In the genomic region with DNA sequence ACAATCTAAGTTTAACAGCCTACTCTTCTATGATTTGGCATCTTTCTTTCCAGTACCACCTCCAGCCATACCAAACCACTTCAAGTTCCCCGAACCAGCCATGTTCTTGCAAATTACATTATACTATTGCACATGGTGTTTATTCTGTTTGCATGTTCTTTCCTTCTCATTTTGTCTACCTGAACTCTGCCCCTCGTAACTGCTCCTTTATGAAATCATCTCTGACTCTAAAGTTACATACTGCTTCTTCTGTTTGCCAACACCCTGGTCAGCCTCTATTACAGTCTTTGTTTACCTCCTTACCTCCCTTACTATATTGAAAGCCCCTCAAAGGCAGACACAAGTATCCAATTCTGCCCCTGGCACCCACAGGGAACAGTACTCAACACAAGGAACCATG, we compare ENCODE assay signal across 20 cellular contexts. TPM values are rescaled to one million over a fixed set of nuclear protein-coding genes. Genes with fewer than 3 reads are reported as not detected.
DNase-seq lines count a peak whose midpoint lies in the region; ATAC-seq and TF ChIP-seq lines count a peak whose summit lies in the region.
"Had no signal": no experiment of that assay in that cellular context is flagged by ENCODE, and none has a peak within 500 bp of the region (broad histone marks: within the 10 kb centered on the region; RNA-seq: fewer than 3 reads in every experiment).

No MANE protein-coding gene starts in this region.

- 89 to 91% methylated on average over 2 of the region's 2 CpGs for WGBS in thyroid gland, 2 donors
- WGBS in body of pancreas, 2 donors, result 91 to 93% methylated on average over 2 of the region's 2 CpGs

- H2AFZ ChIP-seq in Loucy (ENCODE audit: low read length), result no peak overlapping the region

- H3K4me3 ChIP-seq in Loucy (ENCODE audit: low read length, poor library complexity, severe bottlenecking) (no peak overlapping the region), mucosa of rectum (ENCODE audit: low read length in 2 of 2) (peak overlapping the region in 1 of 2 donors; percentile 32), thyroid gland (replicated peaks in 1 of 3) (no peak overlapping the region), left lung (no peak overlapping the region), body of pancreas (no peak overlapping the region)
- H3K4me3 ChIP-seq: esophagus squamous epithelium, pancreas, SJCRH30 had no signal

- H3K27ac Mint-ChIP-seq in central memory CD8-positive, alpha-beta T cell (ENCODE audit: low read depth), result peak overlapping the region; percentile 14
- H3K27ac Mint-ChIP-seq: activated naive CD4-positive, alpha-beta T cell treated with anti-CD3 and anti-CD28 coated beads for 36 hours had no signal

- TF ChIP-seq CTCF in Loucy (conservative IDR thresholded peaks at IDR 0.05; ENCODE audit: low read length) (no peak), thyroid gland (IDR thresholded peaks at IDR 0.05) (no peak), left lung (IDR thresholded peaks at IDR 0.05) (no peak), body of pancreas (IDR thresholded peaks at IDR 0.05) (no peak)

- no peaks in the 10 kb centered on the region for H3K9me3 Mint-ChIP-seq in central memory CD8-positive, alpha-beta T cell

- H3K27me3 Mint-ChIP-seq in central memory CD8-positive, alpha-beta T cell, result no peaks in the 10 kb centered on the region

- DNase-seq in central memory CD8-positive, alpha-beta T cell (ENCODE audit: low spot score in 2 of 2), result no peak
- DNase-seq in thyroid gland (no peak), left lung (no peak), medulla oblongata (ENCODE audit: extremely low spot score) (no peak), body of pancreas (no peak)
- DNase-seq: activated naive CD4-positive, alpha-beta T cell treated with anti-CD3 and anti-CD28 coated beads for 36 hours; anterior cingulate cortex; cerebellar nuclear complex; DMS79 treated with DMSO at 0.1 percent for 48 hours; effector memory CD4-positive, alpha-beta T cell; esophagus squamous epithelium; GOT3; NCI-H187; pancreas; PC-3; SJCRH30; T-helper 1 cell had no signal

- no peaks in the 10 kb centered on the region for H3F3A ChIP-seq in Loucy (ENCODE audit: low read depth)

- H3K4me1 Mint-ChIP-seq in central memory CD8-positive, alpha-beta T cell, result peaks cover 65% of the 10 kb centered on the region

- no peaks in the 10 kb centered on the region for H3K9me3 ChIP-seq in Loucy (ENCODE audit: insufficient read depth, low read depth, low read length)
- no peaks in the 10 kb centered on the region for H3K9me3 ChIP-seq in mucosa of rectum (ENCODE audit: control insufficient read depth in 2 of 2, low read length in 2 of 2)
- H3K9me3 ChIP-seq in thyroid gland, result no peaks in the 10 kb centered on the region
- H3K9me3 ChIP-seq in left lung, result no peaks in the 10 kb centered on the region
- H3K9me3 ChIP-seq in body of pancreas, result no peaks in the 10 kb centered on the region
- H3K9me3 ChIP-seq: esophagus squamous epithelium, pancreas, SJCRH30 had no signal

- H3K4me2 ChIP-seq in Loucy (ENCODE audit: low read depth, low read length, poor library complexity, severe bottlenecking), result peak overlapping the region; percentile 3
- H3K4me2 ChIP-seq: KMS-11 had no signal

- no peak overlapping the region for H3K4me3 Mint-ChIP-seq in central memory CD8-positive, alpha-beta T cell
- H3K4me3 Mint-ChIP-seq: activated naive CD4-positive, alpha-beta T cell treated with anti-CD3 and anti-CD28 coated beads for 36 hours had no signal

- no peaks in the 10 kb centered on the region for H3K36me3 ChIP-seq in Loucy (ENCODE audit: insufficient read depth, low read length)
- no peaks in the 10 kb centered on the region for H3K36me3 ChIP-seq in mucosa of rectum (ENCODE audit: control insufficient read depth in 2 of 2, insufficient read depth in 2 of 2, low read length in 2 of 2)
- H3K36me3 ChIP-seq in thyroid gland, result no peaks in the 10 kb centered on the region
- peaks cover 0 to 11% of the 10 kb centered on the region in 2 donors for H3K36me3 ChIP-seq in left lung
- no peaks in the 10 kb centered on the region for H3K36me3 ChIP-seq in body of pancreas (replicated peaks in 1 of 2; ENCODE audit: insufficient read depth in 1 of 2, low read depth in 2 of 2)
- H3K36me3 ChIP-seq: pancreas had no signal

- H3K9me2 ChIP-seq in Loucy (replicated peaks; ENCODE audit: low read depth, low read length), result no peaks in the 10 kb centered on the region

- H4K20me1 ChIP-seq in Loucy (ENCODE audit: insufficient read depth, low read length, poor library complexity, severe bottlenecking), result peaks cover 59% of the 10 kb centered on the region

- intact Hi-C loops in thyroid gland (cut with DNase I) (no loop called here), left lung (cut with DNase I) (no loop called here), body of pancreas (cut with DNase I) (no loop called here)

- no peak overlapping the region for H3K9ac ChIP-seq in Loucy (ENCODE audit: low read depth, low read length, poor library complexity, severe bottlenecking)
- H3K9ac ChIP-seq in mucosa of rectum (ENCODE audit: low read depth in 1 of 2, low read length in 2 of 2), result peak overlapping the region in 1 of 2 donors; percentile 42
- H3K9ac ChIP-seq: KMS-11 had no signal

- H3K27ac ChIP-seq in mucosa of rectum (ENCODE audit: low read depth in 2 of 2, low read length in 2 of 2) (peak overlapping the region; percentile 43 to 73), thyroid gland (peak overlapping the region in 2 of 3 donors; percentile 0 to 36), left lung (no peak overlapping the region), body of pancreas (no peak overlapping the region)
- H3K27ac ChIP-seq: KMS-11, SJCRH30 had no signal

- H3K4me1 ChIP-seq in Loucy (ENCODE audit: insufficient read depth, low read length, poor library complexity, severe bottlenecking) (peaks cover 19% of the 10 kb centered on the region), mucosa of rectum (ENCODE audit: control insufficient read depth in 2 of 2, insufficient read depth in 2 of 2, low read length in 2 of 2) (peaks cover 13 to 19% of the 10 kb centered on the region in 2 donors), thyroid gland (peaks cover 44 to 46% of the 10 kb centered on the region in 2 donors), left lung (peaks cover 0 to 46% of the 10 kb centered on the region in 2 donors), body of pancreas (peaks cover 42% of the 10 kb centered on the region)
- H3K4me1 ChIP-seq: SJCRH30 had no signal

- H3K27me3 ChIP-seq in Loucy (ENCODE audit: insufficient read depth, low read length, poor library complexity, severe bottlenecking), result no peaks in the 10 kb centered on the region
- H3K27me3 ChIP-seq in mucosa of rectum (ENCODE audit: control insufficient read depth in 2 of 2, insufficient read depth in 2 of 2, low read length in 2 of 2), result no peaks in the 10 kb centered on the region
- H3K27me3 ChIP-seq in thyroid gland, result no peaks in the 10 kb centered on the region
- H3K27me3 ChIP-seq in left lung, result no peaks in the 10 kb centered on the region
- no peaks in the 10 kb centered on the region for H3K27me3 ChIP-seq in body of pancreas
- H3K27me3 ChIP-seq: esophagus squamous epithelium, pancreas, SJCRH30 had no signal

- H3K36me3 Mint-ChIP-seq in central memory CD8-positive, alpha-beta T cell (ENCODE audit: insufficient read depth), result peaks cover 10% of the 10 kb centered on the region

- peaks cover 98% of the 10 kb centered on the region for H3K79me2 ChIP-seq in Loucy (ENCODE audit: insufficient read depth, low read length)

- TF ChIP-seq POLR2A in thyroid gland (IDR thresholded peaks at IDR 0.05), result no peak
- no peak for TF ChIP-seq POLR2A in body of pancreas (IDR thresholded peaks at IDR 0.05)

- no peak for ATAC-seq in central memory CD8-positive, alpha-beta T cell (replicated peaks; ENCODE audit: extremely low read depth, poor library complexity, severe bottlenecking)
- ATAC-seq in left lung, result no peak
- no peak for ATAC-seq in body of pancreas
- ATAC-seq: PC-3 had no signal

RNA-seq across cellular contexts. Expression of gene PPP6C, which starts 6.0 kb away (rescaled TPM):
- total RNA-seq in thyroid gland, result 10 to 100 TPM; 41.3 to 63.1 (median 47.8) TPM
- 10 to 100 TPM; 43.9 to 47.2 TPM for total RNA-seq in left lung
- 10 to 100 TPM; 13.8 to 19.5 TPM for total RNA-seq in body of pancreas

RNA-seq across cellular contexts. Expression of gene RABEPK, which starts 16.8 kb away (rescaled TPM):
- 10 to 100 TPM; 11.0 to 17.3 (median 15.4) TPM for total RNA-seq in thyroid gland
- 10 to 100 TPM; 13.9 to 18.7 TPM for total RNA-seq in left lung
- total RNA-seq in body of pancreas, result 1 to 10 TPM; 4.3 to 6.7 TPM

RNA-seq across cellular contexts. Expression of gene SCAI, which starts 40.2 kb away (rescaled TPM):
- 10 to 100 TPM; 10.4 to 13.4 (median 12.5) TPM for total RNA-seq in thyroid gland
- total RNA-seq in left lung, result 10 to 100 TPM; 12.7 to 22.7 TPM
- 1 to 10 TPM; 6.7 to 7.6 TPM for total RNA-seq in body of pancreas

RNA-seq across cellular contexts. Expression of gene HSPA5, which starts 57.6 kb away (rescaled TPM):
- 100 to 1,000 TPM; 202 to 921 (median 592) TPM for total RNA-seq in thyroid gland
- 100 to 1,000 TPM; 340 to 479 TPM for total RNA-seq in left lung
- 100 to 1,000 TPM in 1 of 2 donors, 10 to 100 TPM in 1; 78.6 to 170 TPM for total RNA-seq in body of pancreas

Comparison
In these comparisons a context has a peak if more than half of its experiments do, and no peak if none do; other contexts are left out.
1. H3K27ac ChIP-seq: peak in mucosa of rectum (2 of 2) and thyroid gland (2 of 3); none in left lung (0 of 2) and body of pancreas (0 of 4).